ENCODE assay signal across 1 cellular context in genomic region chr15:75578948-75579908, GRCh38.
TF ChIP-seq lines count a peak whose summit lies in the region.

Gene PTPN9, minus strand, starts transcription at chr15:75579315. Its CDS starts 539 bp downstream, at chr15:75578776.

TF ChIP-seq in H1, 55 proteins besides CTCF, POLR2A, EP300 and RAD21 (continued from another document):
- TF ChIP-seq EZH2 (IDR thresholded peaks at IDR 0.05; ENCODE audit: low read depth, low read length, severe bottlenecking) (no peak), MAX (IDR thresholded peaks at IDR 0.05) (no peak), KDM4A (IDR thresholded peaks at IDR 0.05; ENCODE audit: low read depth, low read length, severe bottlenecking) (peak; percentile 15), SRF (IDR thresholded peaks at IDR 0.05; ENCODE audit: low read depth, low read length) (no peak), CTBP2 (IDR thresholded peaks at IDR 0.05; ENCODE audit: borderline replicate concordance, insufficient read depth, insufficient read length, low read length) (peak; percentile 62), MAFK (IDR thresholded peaks at IDR 0.05; ENCODE audit: low read depth, low read length) (no peak), POLR2AphosphoS5 (IDR thresholded peaks at IDR 0.05; ENCODE audit: low read depth, low read length) (no peak; the same call in 1 of the 2 replicates), ASH2L (IDR thresholded peaks at IDR 0.05; ENCODE audit: low read length) (peak; percentile 77), PHF8 (conservative IDR thresholded peaks at IDR 0.05; ENCODE audit: low read depth, low read length) (peak; percentile 66), RXRA (IDR thresholded peaks at IDR 0.05; ENCODE audit: insufficient read depth, low read depth, low read length) (no peak)
